9 cellular contexts compared by ENCODE assay signal in genomic region chr1:160046494-160047115, GRCh38. TPM values are rescaled to one million over a fixed set of nuclear protein-coding genes. Genes with fewer than 3 reads are reported as not detected.
DNase-seq lines count a peak whose midpoint lies in the region; ATAC-seq and TF ChIP-seq lines count a peak whose summit lies in the region.
"Had no signal": no experiment of that assay in that cellular context is flagged by ENCODE, and none has a peak within 500 bp of the region (broad histone marks: within the 10 kb centered on the region; RNA-seq: fewer than 3 reads in every experiment).

No MANE protein-coding gene starts in this region.

- no peak overlapping the region for H3K27ac ChIP-seq in BLaER1
- no peak overlapping the region for H3K27ac ChIP-seq in HL-60 (replicated peaks)
- H3K27ac ChIP-seq in body of pancreas: peak overlapping the region in 3 of 4 donors; percentile 11 to 35 (median 15)
- H3K27ac ChIP-seq: SJSA1 had no signal

- 3 to 6% methylated on average over 10 to 11 of the region's 11 CpGs for WGBS in body of pancreas, 2 donors

- H3K27me3 ChIP-seq in BLaER1 (no peaks in the 10 kb centered on the region), HL-60 (ENCODE audit: insufficient read depth, poor library complexity, severe bottlenecking) (peaks cover 5% of the 10 kb centered on the region), body of pancreas (no peaks in the 10 kb centered on the region), iPS-15b (ENCODE audit: control insufficient read depth, insufficient read depth, low read length) (peaks cover 9% of the 10 kb centered on the region), skeletal muscle satellite cell (ENCODE audit: control insufficient read depth, insufficient read depth, low read length) (peaks cover 50% of the 10 kb centered on the region)

- peak; percentile 16 for TF ChIP-seq CTCF in HL-60 (IDR thresholded peaks at IDR 0.05; ENCODE audit: insufficient read depth, low read length)
- TF ChIP-seq CTCF in body of pancreas (IDR thresholded peaks at IDR 0.05): peak; percentile 43 to 88 (median 81)

- ATAC-seq in GM18861 (IDR thresholded peaks at IDR 0.05; ENCODE audit: unreplicated experiment) (peak; percentile 64), SK-N-SH treated with all-trans-retinoic acid at 6 μM for 48 hours (peak; percentile 92), body of pancreas (peak; percentile 92), GM21737 (IDR thresholded peaks at IDR 0.05; ENCODE audit: unreplicated experiment) (no peak)

- intact Hi-C loops in body of pancreas (cut with DNase I): no loop called here

- no peaks in the 10 kb centered on the region for H4K20me1 ChIP-seq in BLaER1

- no peaks in the 10 kb centered on the region for H3K9me3 ChIP-seq in BLaER1
- no peaks in the 10 kb centered on the region for H3K9me3 ChIP-seq in body of pancreas
- no peaks in the 10 kb centered on the region for H3K9me3 ChIP-seq in iPS-15b (ENCODE audit: control insufficient read depth, insufficient read depth, low read length)
- no peaks in the 10 kb centered on the region for H3K9me3 ChIP-seq in skeletal muscle satellite cell (replicated peaks; ENCODE audit: low read length)
- H3K9me3 ChIP-seq: SJSA1 had no signal

- TF ChIP-seq POLR2A in body of pancreas (IDR thresholded peaks at IDR 0.05): peak in 2 of 3 donors; percentile 26 to 28

- H3K9ac ChIP-seq in BLaER1 (no peak overlapping the region), iPS-15b (ENCODE audit: low read depth, low read length) (peak overlapping the region; percentile 12), skeletal muscle satellite cell (ENCODE audit: low read depth, low read length) (peak overlapping the region; percentile 6)

- H3K36me3 ChIP-seq in BLaER1: no peaks in the 10 kb centered on the region
- no peaks in the 10 kb centered on the region for H3K36me3 ChIP-seq in body of pancreas (replicated peaks in 1 of 2; ENCODE audit: insufficient read depth in 1 of 2, low read depth in 2 of 2)
- H3K36me3 ChIP-seq in iPS-15b (ENCODE audit: control insufficient read depth, insufficient read depth, low read length): no peaks in the 10 kb centered on the region
- H3K36me3 ChIP-seq in skeletal muscle satellite cell (ENCODE audit: insufficient read depth, low read length): no peaks in the 10 kb centered on the region
- H3K36me3 ChIP-seq: SJSA1 had no signal

- peaks cover 10% of the 10 kb centered on the region for H3K4me1 ChIP-seq in BLaER1
- peaks cover 11% of the 10 kb centered on the region for H3K4me1 ChIP-seq in body of pancreas
- peaks cover 19% of the 10 kb centered on the region for H3K4me1 ChIP-seq in iPS-15b (ENCODE audit: control insufficient read depth, insufficient read depth, low read length)
- H3K4me1 ChIP-seq in skeletal muscle satellite cell (ENCODE audit: control insufficient read depth, insufficient read depth, low read length): peaks cover 12% of the 10 kb centered on the region

- peak in 1 of 2 experiments; percentile 39 for DNase-seq in HL-60 (ENCODE audit: low read depth in 1 of 2, low spot score in 1 of 2)
- DNase-seq in body of pancreas: peak; percentile 64 to 83 (median 80)

- H3K4me2 ChIP-seq in BLaER1: peak overlapping the region; percentile 26
- peak overlapping the region; percentile 74 for H3K4me2 ChIP-seq in skeletal muscle satellite cell (ENCODE audit: low read length)

- H3K4me3 ChIP-seq in BLaER1 (no peak overlapping the region), HL-60 (replicated peaks; ENCODE audit: insufficient read depth, low read length) (peak overlapping the region; percentile 26), body of pancreas (no peak overlapping the region), iPS-15b (ENCODE audit: low read depth, low read length) (no peak overlapping the region), skeletal muscle satellite cell (ENCODE audit: low read length) (peak overlapping the region; percentile 31)
- H3K4me3 ChIP-seq: SJSA1 had no signal

TF ChIP-seq in SK-N-SH treated with all-trans-retinoic acid at 6 μM for 48 hours, 23 proteins besides CTCF, POLR2A, EP300 and RAD21:
- TF ChIP-seq TCF4 (CRISPR knock-in tag; IDR thresholded peaks at IDR 0.05; ENCODE audit: borderline replicate concordance): peak; percentile 69; the same call in 1 of the 2 replicates
- TF ChIP-seq, protein P1, sequence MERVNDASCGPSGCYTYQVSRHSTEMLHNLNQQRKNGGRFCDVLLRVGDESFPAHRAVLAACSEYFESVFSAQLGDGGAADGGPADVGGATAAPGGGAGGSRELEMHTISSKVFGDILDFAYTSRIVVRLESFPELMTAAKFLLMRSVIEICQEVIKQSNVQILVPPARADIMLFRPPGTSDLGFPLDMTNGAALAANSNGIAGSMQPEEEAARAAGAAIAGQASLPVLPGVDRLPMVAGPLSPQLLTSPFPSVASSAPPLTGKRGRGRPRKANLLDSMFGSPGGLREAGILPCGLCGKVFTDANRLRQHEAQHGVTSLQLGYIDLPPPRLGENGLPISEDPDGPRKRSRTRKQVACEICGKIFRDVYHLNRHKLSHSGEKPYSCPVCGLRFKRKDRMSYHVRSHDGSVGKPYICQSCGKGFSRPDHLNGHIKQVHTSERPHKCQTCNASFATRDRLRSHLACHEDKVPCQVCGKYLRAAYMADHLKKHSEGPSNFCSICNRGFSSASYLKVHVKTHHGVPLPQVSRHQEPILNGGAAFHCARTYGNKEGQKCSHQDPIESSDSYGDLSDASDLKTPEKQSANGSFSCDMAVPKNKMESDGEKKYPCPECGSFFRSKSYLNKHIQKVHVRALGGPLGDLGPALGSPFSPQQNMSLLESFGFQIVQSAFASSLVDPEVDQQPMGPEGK (CRISPR knock-in tag; IDR thresholded peaks at IDR 0.05; ENCODE audit: borderline replicate concordance): peak; percentile 99
- no peak for TF ChIP-seq ZNF8 (CRISPR knock-in tag; IDR thresholded peaks at IDR 0.05)

RNA-seq across cellular contexts. Expression of gene PIGM, which starts 14.8 kb away (rescaled TPM):
- 1 to 10 TPM; 4.9 to 7.8 TPM for total RNA-seq in body of pancreas
- total RNA-seq in skeletal muscle satellite cell (2012; rRNA removed): 5.1 and 5.5 TPM in 2 replicates

RNA-seq across cellular contexts. Expression of gene KCNJ10, which starts 23.4 kb away (rescaled TPM):
- total RNA-seq in body of pancreas: not detected
- total RNA-seq in skeletal muscle satellite cell (2012; rRNA removed): not detected in 2 replicates
- total RNA-seq: SJSA1 had no signal

RNA-seq across cellular contexts. Expression of gene KCNJ9, which starts 34.7 kb away (rescaled TPM):
- total RNA-seq in body of pancreas: not detected
- total RNA-seq in skeletal muscle satellite cell (2012; rRNA removed): not detected in 2 replicates
- total RNA-seq: SJSA1 had no signal

RNA-seq across cellular contexts. Expression of gene IGSF8, which starts 51.8 kb away (rescaled TPM):
- 10 to 100 TPM; 18.4 to 46.8 TPM for total RNA-seq in body of pancreas
- 14.0 and 16.7 TPM in 2 replicates for total RNA-seq in skeletal muscle satellite cell (2012; rRNA removed)

Comparison
In these comparisons a context has a peak if more than half of its experiments do, and no peak if none do; other contexts are left out.
1. H3K27ac ChIP-seq: peak in body of pancreas (3 of 4); none in BLaER1 (single experiment) and HL-60 (single experiment).
2. H3K4me3 ChIP-seq: peak in HL-60 (single experiment) and skeletal muscle satellite cell (single experiment); none in BLaER1 (single experiment), body of pancreas (0 of 2) and iPS-15b (single experiment).